ENCODE assay signal across 8 cellular contexts in genomic region chr3:129602730-129603560, GRCh38. TPM values are rescaled to one million over a fixed set of nuclear protein-coding genes. Genes with fewer than 3 reads are reported as not detected.
A peak's percentile ranks its signal among the peaks of the same experiment; 100 is the strongest.
DNase-seq lines count a peak whose midpoint lies in the region; ATAC-seq and TF ChIP-seq lines count a peak whose summit lies in the region.

No MANE protein-coding gene starts in this region.

- H3K4me3 ChIP-seq in left lung: peak overlapping the region; percentile 86 to 87
- H3K4me3 ChIP-seq in tibial artery: peak overlapping the region; percentile 58 to 84

- ATAC-seq in left lung (peak; percentile 58), left lobe of liver (no peak), GM18867 (IDR thresholded peaks at IDR 0.05; ENCODE audit: unreplicated experiment) (no peak)
- no peak for ATAC-seq in activated CD8-positive, alpha-beta memory T cell treated with anti-CD3 and anti-CD28 coated beads, Interleukin-2, amount 10 ng/mL, durations not matched to agents 7 days and 5 days

- H3K27me3 Mint-ChIP-seq in activated CD8-positive, alpha-beta memory T cell treated with anti-CD3 and anti-CD28 coated beads, Interleukin-2, amount 10 ng/mL, durations not matched to agents 7 days and 5 days: peaks cover 77% of the 10 kb centered on the region

- TF ChIP-seq CTCF in left lung (IDR thresholded peaks at IDR 0.05) (no peak), tibial artery (IDR thresholded peaks at IDR 0.05) (no peak)

- H3K4me3 Mint-ChIP-seq in activated CD8-positive, alpha-beta memory T cell treated with anti-CD3 and anti-CD28 coated beads, Interleukin-2, amount 10 ng/mL, durations not matched to agents 7 days and 5 days: no peak overlapping the region

- CTCF ChIA-PET in activated CD8-positive, alpha-beta memory T cell treated with anti-CD3 and anti-CD28 coated beads, Interleukin-2, amount 10 ng/mL, durations not matched to agents 7 days and 5 days (lab: Charles Lee): interaction anchor here (0.8 kb wide), 1 partner anchor 112 kb away, joined by 3 read pairs; no protein-coding TSS in a partner anchor

- H3K27ac Mint-ChIP-seq in activated CD8-positive, alpha-beta memory T cell treated with anti-CD3 and anti-CD28 coated beads, Interleukin-2, amount 10 ng/mL, durations not matched to agents 7 days and 5 days: no peak overlapping the region

- no peaks in the 10 kb centered on the region for H3K9me3 ChIP-seq in left lung
- no peaks in the 10 kb centered on the region for H3K9me3 ChIP-seq in tibial artery

- H3K4me1 Mint-ChIP-seq in activated CD8-positive, alpha-beta memory T cell treated with anti-CD3 and anti-CD28 coated beads, Interleukin-2, amount 10 ng/mL, durations not matched to agents 7 days and 5 days: peaks cover 15% of the 10 kb centered on the region

- DNase-seq in HT1080 (ENCODE audit: low read depth) (peak; percentile 90), cerebellar cortex (ENCODE audit: low spot score) (peak; percentile 62), left lung (peak in 1 of 2 donors; percentile 80), tibial artery (peak; percentile 89 to 96), left lobe of liver (ENCODE audit: low spot score) (no peak), NOMO-1 (lab: John Stamatoyannopoulos, UW; ENCODE audit: unreplicated experiment in 2 of 2) (no peak)
- DNase-seq in activated CD8-positive, alpha-beta memory T cell treated with anti-CD3 and anti-CD28 coated beads, Interleukin-2, amount 10 ng/mL, durations not matched to agents 7 days and 5 days: no peak

- peaks cover 0 to 39% of the 10 kb centered on the region in 2 donors for H3K27me3 ChIP-seq in left lung
- no peaks in the 10 kb centered on the region for H3K27me3 ChIP-seq in tibial artery

- H3K9me3 Mint-ChIP-seq in activated CD8-positive, alpha-beta memory T cell treated with anti-CD3 and anti-CD28 coated beads, Interleukin-2, amount 10 ng/mL, durations not matched to agents 7 days and 5 days (ENCODE audit: low read depth): no peaks in the 10 kb centered on the region

- intact Hi-C loops in left lung (cut with DNase I): no loop called here
- intact Hi-C loops in tibial artery (cut with DNase I; ENCODE audit: low total_unique reads): loop anchor here (5.0 kb wide), 1 partner anchor 46 kb away; no protein-coding TSS in a partner anchor

- H3K27ac ChIP-seq in left lung (peak overlapping the region; percentile 85 to 86), tibial artery (peak overlapping the region; percentile 88 to 90)

- H3K36me3 Mint-ChIP-seq in activated CD8-positive, alpha-beta memory T cell treated with anti-CD3 and anti-CD28 coated beads, Interleukin-2, amount 10 ng/mL, durations not matched to agents 7 days and 5 days: no peaks in the 10 kb centered on the region

- H3K36me3 ChIP-seq in left lung: peaks cover 0 to 3% of the 10 kb centered on the region in 2 donors
- H3K36me3 ChIP-seq in tibial artery: no peaks in the 10 kb centered on the region

- H3K4me1 ChIP-seq in left lung (peaks cover 57 to 88% of the 10 kb centered on the region in 2 donors), tibial artery (peaks cover 11 to 84% (median 76%) of the 10 kb centered on the region in 4 donors)

RNA-seq across cellular contexts. Expression of gene PLXND1, which starts 3.5 kb away (rescaled TPM):
- total RNA-seq in HT1080 (2014; rRNA removed; shearing (Covaris generic)): 26.7 and 28.5 TPM in 2 replicates
- 17.4 and 26.9 TPM in 2 replicates for polyA plus RNA-seq in HT1080 (2015; cell fraction: cytosol; rRNA removed)
- 41.3 and 46.6 TPM in 2 replicates for polyA plus RNA-seq in HT1080 (2015; cell fraction: nucleus; rRNA removed)
- total RNA-seq in left lung: 100 to 1,000 TPM; 198 to 259 TPM
- 29.5 TPM for total RNA-seq in left lobe of liver
- 1 to 10 TPM; 1.1 to 3.0 TPM for total RNA-seq in activated CD8-positive, alpha-beta memory T cell treated with anti-CD3 and anti-CD28 coated beads, Interleukin-2, amount 10 ng/mL, durations not matched to agents 7 days and 5 days

RNA-seq across cellular contexts. Expression of gene H1-8, which starts 60.0 kb away (rescaled TPM):
- not detected in 2 replicates for total RNA-seq in HT1080 (2014; rRNA removed; shearing (Covaris generic))
- polyA plus RNA-seq in HT1080 (2015; cell fraction: cytosol; rRNA removed): not detected in 2 replicates
- not detected in 2 replicates for polyA plus RNA-seq in HT1080 (2015; cell fraction: nucleus; rRNA removed)
- total RNA-seq in left lung: not detected
- not detected for total RNA-seq in left lobe of liver
- total RNA-seq in activated CD8-positive, alpha-beta memory T cell treated with anti-CD3 and anti-CD28 coated beads, Interleukin-2, amount 10 ng/mL, durations not matched to agents 7 days and 5 days: not detected

Comparison
In these comparisons a context has a peak if more than half of its experiments do, and no peak if none do; other contexts are left out.
1. DNase-seq: peak in HT1080 (single experiment), cerebellar cortex (single experiment) and tibial artery (2 of 2); none in left lobe of liver (single experiment), NOMO-1 (0 of 2) and activated CD8-positive, alpha-beta memory T cell treated with anti-CD3 and anti-CD28 coated beads, Interleukin-2, amount 10 ng/mL, durations not matched to agents 7 days and 5 days (single experiment).